In genomic region chr2:30580394-30580793, GRCh38 we compare ENCODE assay signal across 15 cellular contexts.
"Had no signal": no experiment of that assay in that cellular context is flagged by ENCODE, and none has a peak within 500 bp of the region (broad histone marks: within the 10 kb centered on the region; RNA-seq: fewer than 3 reads in every experiment).

No MANE protein-coding gene starts in this region.

- H3K9me3 Mint-ChIP-seq: activated T-cell treated with anti-CD3 and anti-CD28 coated beads, Interleukin-2, amount 50 U/mL, for 4 hours; nephron had no signal

- H3K4me3 Mint-ChIP-seq: activated CD8-positive, alpha-beta memory T cell treated with anti-CD3 and anti-CD28 coated beads, Interleukin-2, amount 10 ng/mL, durations not matched to agents 7 days and 5 days; activated T-cell treated with anti-CD3 and anti-CD28 coated beads, Interleukin-2, amount 50 U/mL, for 4 hours; nephron had no signal

- H3K4me1 ChIP-seq: prostate gland, right lobe of liver, upper lobe of right lung had no signal

- H3K27me3 Mint-ChIP-seq: activated CD8-positive, alpha-beta memory T cell treated with anti-CD3 and anti-CD28 coated beads, Interleukin-2, amount 10 ng/mL, durations not matched to agents 7 days and 5 days had no signal

- ATAC-seq: activated CD8-positive, alpha-beta memory T cell treated with anti-CD3 and anti-CD28 coated beads, Interleukin-2, amount 10 ng/mL, durations not matched to agents 7 days and 5 days; activated T-cell treated with anti-CD3 and anti-CD28 coated beads, Interleukin-2, amount 50 U/mL, for 4 hours; esophagus mucosa; right lobe of liver; upper lobe of right lung had no signal

- H3K27ac Mint-ChIP-seq: activated CD8-positive, alpha-beta memory T cell treated with anti-CD3 and anti-CD28 coated beads, Interleukin-2, amount 10 ng/mL, durations not matched to agents 7 days and 5 days; nephron had no signal

- H3K9me3 ChIP-seq: prostate gland, right lobe of liver, spleen, upper lobe of right lung had no signal

- DNase-seq: activated CD4-positive, alpha-beta T cell treated with anti-CD3 and anti-CD28 coated beads, Interleukin-2, amount 50 U/mL, for 4 hours; activated CD8-positive, alpha-beta memory T cell treated with anti-CD3 and anti-CD28 coated beads, Interleukin-2, amount 10 ng/mL, durations not matched to agents 7 days and 5 days; activated gamma-delta T cell; activated T-cell treated with anti-CD3 and anti-CD28 coated beads, Interleukin-2, amount 50 U/mL, for 4 hours; mammary epithelial cell; right lobe of liver; spleen; stimulated activated CD4-positive, alpha-beta T cell treated with anti-CD3 and anti-CD28 coated beads, Interleukin-1b, Interleukin-23, amount 100 ng/mL, for 48 hours; stimulated activated naive CD4-positive, alpha-beta T cell treated with Interleukin-2 at 50 U/mL for 16 hours; T1000; upper lobe of right lung had no signal

- H3K27me3 ChIP-seq: cardiac muscle cell, right lobe of liver, spleen, upper lobe of right lung had no signal

- H3K36me3 ChIP-seq: cardiac muscle cell, prostate gland, right lobe of liver, upper lobe of right lung had no signal

- H3K27ac ChIP-seq: cardiac muscle cell, prostate gland, right lobe of liver, upper lobe of right lung had no signal

- H3K4me3 ChIP-seq: cardiac muscle cell, prostate gland, right lobe of liver, spleen, upper lobe of right lung had no signal
